Comparison of ENCODE assay signal across 8 cellular contexts in genomic region chr5:43037929-43038510, GRCh38. TPM values are rescaled to one million over a fixed set of nuclear protein-coding genes. Genes with fewer than 3 reads are reported as not detected.
DNase-seq lines count a peak whose midpoint lies in the region; ATAC-seq, FAIRE-seq and TF ChIP-seq lines count a peak whose summit lies in the region.

No MANE protein-coding gene starts in this region.

- H3K27me3 ChIP-seq in left ventricle myocardium inferior (ENCODE audit: low read depth), result peaks cover 99% of the 10 kb centered on the region
- no peaks in the 10 kb centered on the region for H3K27me3 ChIP-seq in lung (ENCODE audit: control insufficient read depth, insufficient read depth)

- no peak for FAIRE-seq in H54 (lab: Jason Lieb, UNC)

- no peak for TF ChIP-seq CTCF in left ventricle myocardium inferior (IDR thresholded peaks at IDR 0.05; ENCODE audit: borderline replicate concordance)
- TF ChIP-seq CTCF in astrocyte of the spinal cord (IDR thresholded peaks at IDR 0.05; ENCODE audit: low read depth, low read length), result no peak
- TF ChIP-seq CTCF in lung (IDR thresholded peaks at IDR 0.05; ENCODE audit: control extremely low read depth, extremely low read depth), result no peak

- DNase-seq in left ventricle myocardium inferior (no peak), left cardiac atrium (no peak), NCI-H1048 (lab: John Stamatoyannopoulos, UW) (peak; percentile 45), astrocyte of the spinal cord (ENCODE audit: low read depth, low spot score) (peak; percentile 94), lung (ENCODE audit: low spot score) (no peak), NCI-H510A treated with DMSO at 0.1 percent for 48 hours (lab: John Stamatoyannopoulos, UW) (no peak), NCI-H82 (lab: John Stamatoyannopoulos, UW) (no peak), H54 (ENCODE audit: insufficient read length, low spot score) (no peak)

- no peak for TF ChIP-seq POLR2A in H54 (IDR thresholded peaks at IDR 0.05; ENCODE audit: low read depth, low read length)

- H3K9me3 ChIP-seq in left ventricle myocardium inferior (replicated peaks) (no peaks in the 10 kb centered on the region), lung (ENCODE audit: control insufficient read depth in 2 of 2, insufficient read depth in 1 of 2, low read length in 1 of 2) (peaks cover 0 to 1% of the 10 kb centered on the region in 2 donors)

- ATAC-seq in left cardiac atrium (no peak), lung (ENCODE audit: insufficient read depth, low FRiP score) (no peak)

- H3K36me3 ChIP-seq in left ventricle myocardium inferior (no peaks in the 10 kb centered on the region), lung (ENCODE audit: control insufficient read depth in 2 of 2, insufficient read depth in 2 of 2, low read length in 2 of 2) (no peaks in the 10 kb centered on the region)

- 19% methylated on average over 21 of the region's 21 CpGs for WGBS in lung, 2 donors

- intact Hi-C loops in left ventricle myocardium inferior (cut with micrococcal nuclease) (no loop called here), left cardiac atrium (cut with DNase I) (no loop called here)

- H3K4me1 ChIP-seq in left ventricle myocardium inferior (peaks cover 47% of the 10 kb centered on the region), lung (ENCODE audit: control insufficient read depth in 2 of 2, insufficient read depth in 2 of 2, low read length in 2 of 2) (peaks cover 0 to 3% of the 10 kb centered on the region in 2 donors)

- H3K4me3 ChIP-seq in left ventricle myocardium inferior (peak overlapping the region; percentile 77), astrocyte of the spinal cord (ENCODE audit: low read depth, low read length) (peak overlapping the region; percentile 35), lung (peak overlapping the region; percentile 44)

- H3K27ac ChIP-seq in left ventricle myocardium inferior (replicated peaks), result peak overlapping the region; percentile 98
- H3K27ac ChIP-seq in lung (ENCODE audit: low read depth in 1 of 2, low read length in 1 of 2), result peak overlapping the region; percentile 58 to 86

- in situ Hi-C loops in astrocyte of the spinal cord (cut with HindIII; ENCODE audit: low sequenced_read_pairs), result no loop called here

RNA-seq across cellular contexts. Expression of gene ANXA2R, which starts 2.1 kb away (rescaled TPM):
- total RNA-seq in left ventricle myocardium inferior (0.82 TPM), left cardiac atrium (1 to 10 TPM; 1.6 to 1.9 TPM), lung (1 to 10 TPM; 4.0 to 5.2 TPM)
- 1 to 10 TPM; 4.4 to 5.2 TPM for polyA plus RNA-seq in lung

Comparison
In these comparisons a context has a peak if more than half of its experiments do, and no peak if none do; other contexts are left out.
1. DNase-seq: peak in NCI-H1048 (single experiment) and astrocyte of the spinal cord (single experiment); none in left ventricle myocardium inferior (single experiment), left cardiac atrium (single experiment), lung (single experiment), NCI-H510A treated with DMSO at 0.1 percent for 48 hours (single experiment), NCI-H82 (single experiment) and H54 (single experiment).
2. Peak in every context shown above with its lines, with median percentiles within 50 percentile points of each other: H3K4me3 ChIP-seq.